Comparison of ENCODE assay signal across 8 cellular contexts in the genomic region with DNA sequence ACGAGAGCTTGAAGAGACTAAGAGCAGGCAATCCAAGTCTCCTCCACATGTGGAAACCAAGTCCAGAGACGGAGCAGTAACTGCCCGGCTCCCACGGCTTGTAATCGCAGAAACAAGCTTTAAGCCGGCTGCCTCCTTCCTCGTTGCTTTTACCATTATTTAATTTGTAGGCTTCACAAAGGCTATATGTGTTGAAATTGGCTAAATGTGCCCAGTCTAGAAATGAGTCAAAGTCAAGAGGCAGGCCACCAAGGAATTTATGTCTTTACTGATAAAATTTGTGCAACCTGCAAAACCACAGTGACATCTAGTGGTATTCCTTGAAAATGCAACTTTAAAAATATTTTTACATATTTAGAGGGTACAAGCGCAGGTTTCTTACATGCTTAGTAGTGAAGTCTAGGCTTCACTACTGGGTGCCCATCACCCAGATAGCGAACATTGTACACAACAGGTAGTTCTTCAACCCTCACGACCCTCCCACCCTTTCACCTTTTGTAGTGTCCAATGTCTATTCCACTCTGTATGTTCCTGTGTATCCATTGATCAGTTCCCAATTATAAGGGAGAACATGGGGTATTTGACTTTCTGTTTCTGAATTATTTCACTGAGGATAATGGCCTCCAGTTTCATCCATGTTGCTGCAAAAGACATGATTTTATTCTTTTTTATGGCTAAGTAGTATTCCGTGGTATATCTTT. TPM values are rescaled to one million over a fixed set of nuclear protein-coding genes. Genes with fewer than 3 reads are reported as not detected.
DNase-seq lines count a peak whose midpoint lies in the region; ATAC-seq and TF ChIP-seq lines count a peak whose summit lies in the region.

No MANE protein-coding gene starts in this region.

- H3K4me2 ChIP-seq in OCI-LY7 (ENCODE audit: low read length) = no peak overlapping the region

- peak; percentile 93 for TF ChIP-seq CTCF in OCI-LY7 (conservative IDR thresholded peaks at IDR 0.05; ENCODE audit: low read length)
- peak; percentile 54 to 91 (median 80) for TF ChIP-seq CTCF in dorsolateral prefrontal cortex (IDR thresholded peaks at IDR 0.05 in 54 of 56, conservative IDR thresholded peaks at IDR 0.05 in 2 of 56; ENCODE audit: low read depth in 1 of 56, partially characterized antibody in 56 of 56)

- H3K4me3 ChIP-seq in OCI-LY7 (ENCODE audit: low read depth, low read length, poor library complexity, severe bottlenecking) (no peak overlapping the region), dorsolateral prefrontal cortex (peak overlapping the region in 1 of 59 donors; percentile 12)

- no peak overlapping the region for H3K27ac Mint-ChIP-seq in activated naive CD8-positive, alpha-beta T cell treated with anti-CD3 and anti-CD28 coated beads, Interleukin-2, amount 10 ng/mL, durations not matched to agents 7 days and 5 days
- H3K27ac Mint-ChIP-seq in activated naive CD8-positive, alpha-beta T cell treated with anti-CD3 and anti-CD28 coated beads for 36 hours = no peak overlapping the region
- H3K27ac Mint-ChIP-seq in memory B cell = no peak overlapping the region

- no peaks in the 10 kb centered on the region for H3K9me3 ChIP-seq in OCI-LY7 (ENCODE audit: low read length)

- H3K4me3 Mint-ChIP-seq in activated naive CD8-positive, alpha-beta T cell treated with anti-CD3 and anti-CD28 coated beads, Interleukin-2, amount 10 ng/mL, durations not matched to agents 7 days and 5 days = no peak overlapping the region
- H3K4me3 Mint-ChIP-seq in activated naive CD8-positive, alpha-beta T cell treated with anti-CD3 and anti-CD28 coated beads for 36 hours = no peak overlapping the region
- H3K4me3 Mint-ChIP-seq in memory B cell = no peak overlapping the region

- H3K27me3 Mint-ChIP-seq in activated naive CD8-positive, alpha-beta T cell treated with anti-CD3 and anti-CD28 coated beads, Interleukin-2, amount 10 ng/mL, durations not matched to agents 7 days and 5 days = peaks cover 2% of the 10 kb centered on the region
- peaks cover 3% of the 10 kb centered on the region for H3K27me3 Mint-ChIP-seq in activated naive CD8-positive, alpha-beta T cell treated with anti-CD3 and anti-CD28 coated beads for 36 hours
- H3K27me3 Mint-ChIP-seq in memory B cell = peaks cover 4% of the 10 kb centered on the region

- H4K20me1 ChIP-seq in OCI-LY7 (ENCODE audit: insufficient read depth, low read length) = no peaks in the 10 kb centered on the region

- H3K4me1 ChIP-seq in OCI-LY7 (ENCODE audit: insufficient read depth, low read length, poor library complexity, severe bottlenecking) = no peaks in the 10 kb centered on the region

- no peaks in the 10 kb centered on the region for H3K36me3 Mint-ChIP-seq in activated naive CD8-positive, alpha-beta T cell treated with anti-CD3 and anti-CD28 coated beads, Interleukin-2, amount 10 ng/mL, durations not matched to agents 7 days and 5 days
- no peaks in the 10 kb centered on the region for H3K36me3 Mint-ChIP-seq in activated naive CD8-positive, alpha-beta T cell treated with anti-CD3 and anti-CD28 coated beads for 36 hours
- H3K36me3 Mint-ChIP-seq in memory B cell = no peaks in the 10 kb centered on the region

- no peak overlapping the region for H3K27ac ChIP-seq in OCI-LY7 (ENCODE audit: low read depth, low read length, poor library complexity, severe bottlenecking)
- peak overlapping the region in 1 of 59 donors; percentile 58 for H3K27ac ChIP-seq in dorsolateral prefrontal cortex

- POLR2A ChIA-PET in activated naive CD8-positive, alpha-beta T cell treated with anti-CD3 and anti-CD28 coated beads, Interleukin-2, amount 10 ng/mL, durations not matched to agents 7 days and 5 days (lab: Charles Lee) = no interaction called here
- POLR2A ChIA-PET in OCI-LY7 (lab: Charles Lee) = no interaction called here

- ATAC-seq in activated naive CD8-positive, alpha-beta T cell treated with anti-CD3 and anti-CD28 coated beads, Interleukin-2, amount 10 ng/mL, durations not matched to agents 7 days and 5 days (ENCODE audit: low read depth) = peak; percentile 39
- peak; percentile 49 for ATAC-seq in HG03460 (IDR thresholded peaks at IDR 0.05; ENCODE audit: unreplicated experiment)
- ATAC-seq in memory B cell (ENCODE audit: low read depth) = peak; percentile 63

- peaks cover 0 to 31% (median 2%) of the 10 kb centered on the region in 45 donors for H3K27me3 ChIP-seq in dorsolateral prefrontal cortex

- BruUV-seq in OCI-LY7 (replicated peaks; lab: Mats Ljungman, UMichigan) = no TSS peak

- H3K79me2 ChIP-seq in OCI-LY7 (ENCODE audit: insufficient read depth, low read depth, low read length) = no peaks in the 10 kb centered on the region

- no peak overlapping the region for H2AFZ ChIP-seq in OCI-LY7 (ENCODE audit: low read length)

- intact Hi-C loops in OCI-LY7 (cut with micrococcal nuclease; ENCODE audit: unreplicated experiment) (loop anchor here (1.0 to 10.0 kb wide), 4 partner anchors 958 to 1370 kb away; no protein-coding TSS in a partner anchor), dorsolateral prefrontal cortex (cut with DNase I) (no loop called here)

- no peaks in the 10 kb centered on the region for H3K4me1 Mint-ChIP-seq in activated naive CD8-positive, alpha-beta T cell treated with anti-CD3 and anti-CD28 coated beads, Interleukin-2, amount 10 ng/mL, durations not matched to agents 7 days and 5 days
- H3K4me1 Mint-ChIP-seq in activated naive CD8-positive, alpha-beta T cell treated with anti-CD3 and anti-CD28 coated beads for 36 hours = no peaks in the 10 kb centered on the region
- H3K4me1 Mint-ChIP-seq in memory B cell = no peaks in the 10 kb centered on the region

- no peaks in the 10 kb centered on the region for H3K36me3 ChIP-seq in OCI-LY7 (ENCODE audit: insufficient read depth, low read length)

- H3K9me3 Mint-ChIP-seq in activated naive CD8-positive, alpha-beta T cell treated with anti-CD3 and anti-CD28 coated beads, Interleukin-2, amount 10 ng/mL, durations not matched to agents 7 days and 5 days = no peaks in the 10 kb centered on the region
- no peaks in the 10 kb centered on the region for H3K9me3 Mint-ChIP-seq in activated naive CD8-positive, alpha-beta T cell treated with anti-CD3 and anti-CD28 coated beads for 36 hours
- no peaks in the 10 kb centered on the region for H3K9me3 Mint-ChIP-seq in memory B cell

- no peak for DNase-seq in activated naive CD8-positive, alpha-beta T cell treated with anti-CD3 and anti-CD28 coated beads, Interleukin-2, amount 10 ng/mL, durations not matched to agents 7 days and 5 days
- DNase-seq in activated naive CD8-positive, alpha-beta T cell treated with anti-CD3 and anti-CD28 coated beads for 36 hours = no peak
- peak; percentile 70 for DNase-seq in OCI-LY7 (ENCODE audit: low spot score)
- no peak for DNase-seq in dorsolateral prefrontal cortex
- peak in 1 of 2 donors; percentile 53 for DNase-seq in memory B cell (ENCODE audit: low spot score in 2 of 2)
- DNase-seq in COLO668 (lab: John Stamatoyannopoulos, UW; ENCODE audit: unreplicated experiment) = no peak
- DNase-seq in activated effector memory CD4-positive, alpha-beta T cell treated with anti-CD3 and anti-CD28 coated beads, Interleukin-2, amount 50 U/mL, for 16 hours = no peak

- no peaks in the 10 kb centered on the region for H3K9me2 ChIP-seq in OCI-LY7 (ENCODE audit: insufficient read depth, low read length)

- CTCF ChIA-PET in OCI-LY7 (lab: Charles Lee; ENCODE audit: unreplicated experiment) = interaction anchor here (1.2 kb wide), 1 partner anchor 437 kb away, joined by 3 read pairs; no protein-coding TSS in a partner anchor

RNA-seq across cellular contexts. Expression of gene EBF1, which starts 33.5 kb away (rescaled TPM):
- under 1 TPM; 0.17 to 0.48 TPM for total RNA-seq in activated naive CD8-positive, alpha-beta T cell treated with anti-CD3 and anti-CD28 coated beads, Interleukin-2, amount 10 ng/mL, durations not matched to agents 7 days and 5 days
- under 1 TPM; 0.21 to 0.22 TPM for total RNA-seq in activated naive CD8-positive, alpha-beta T cell treated with anti-CD3 and anti-CD28 coated beads for 36 hours
- 20.3 and 26.3 TPM in 2 replicates for total RNA-seq in OCI-LY7 (2014; rRNA removed; shearing (Covaris generic))
- total RNA-seq in OCI-LY7 (2022) (43.1 and 47.1 TPM in 2 replicates), dorsolateral prefrontal cortex (10 to 100 TPM in 11 of 120 experiments, 1 to 10 TPM in 109; 2.0 to 17.9 (median 5.2) TPM)
